Comparison of ENCODE assay signal across 1 cellular context in the genomic region with DNA sequence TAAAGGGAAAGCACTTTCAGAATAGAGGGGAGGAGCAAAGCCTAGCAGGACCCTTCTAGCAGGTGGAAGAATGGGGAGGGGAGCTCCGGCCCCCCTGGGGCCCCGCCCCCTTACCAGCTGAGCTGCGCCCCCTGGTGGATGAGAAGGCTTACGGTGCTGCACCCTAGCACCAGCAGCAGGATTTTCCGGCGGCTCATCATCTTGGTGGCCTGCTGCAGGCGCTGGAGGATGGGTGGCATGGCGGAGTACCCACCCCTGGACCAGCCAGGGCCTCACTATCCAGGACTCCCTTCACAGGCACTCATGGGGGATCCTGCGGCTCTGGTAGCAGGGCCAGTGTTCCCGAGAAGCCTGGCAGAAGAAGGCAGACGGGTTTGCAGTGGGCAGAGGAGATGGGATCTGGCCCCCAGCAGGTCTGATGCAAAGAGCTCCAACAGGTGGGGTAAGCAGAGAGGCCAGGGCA.
TF ChIP-seq lines count a peak whose summit lies in the region.

No MANE protein-coding gene starts in this region.

TF ChIP-seq in K562, 482 proteins besides CTCF, POLR2A, EP300 and RAD21 (continued from another document and continues in another):
- TF ChIP-seq, protein P1, sequence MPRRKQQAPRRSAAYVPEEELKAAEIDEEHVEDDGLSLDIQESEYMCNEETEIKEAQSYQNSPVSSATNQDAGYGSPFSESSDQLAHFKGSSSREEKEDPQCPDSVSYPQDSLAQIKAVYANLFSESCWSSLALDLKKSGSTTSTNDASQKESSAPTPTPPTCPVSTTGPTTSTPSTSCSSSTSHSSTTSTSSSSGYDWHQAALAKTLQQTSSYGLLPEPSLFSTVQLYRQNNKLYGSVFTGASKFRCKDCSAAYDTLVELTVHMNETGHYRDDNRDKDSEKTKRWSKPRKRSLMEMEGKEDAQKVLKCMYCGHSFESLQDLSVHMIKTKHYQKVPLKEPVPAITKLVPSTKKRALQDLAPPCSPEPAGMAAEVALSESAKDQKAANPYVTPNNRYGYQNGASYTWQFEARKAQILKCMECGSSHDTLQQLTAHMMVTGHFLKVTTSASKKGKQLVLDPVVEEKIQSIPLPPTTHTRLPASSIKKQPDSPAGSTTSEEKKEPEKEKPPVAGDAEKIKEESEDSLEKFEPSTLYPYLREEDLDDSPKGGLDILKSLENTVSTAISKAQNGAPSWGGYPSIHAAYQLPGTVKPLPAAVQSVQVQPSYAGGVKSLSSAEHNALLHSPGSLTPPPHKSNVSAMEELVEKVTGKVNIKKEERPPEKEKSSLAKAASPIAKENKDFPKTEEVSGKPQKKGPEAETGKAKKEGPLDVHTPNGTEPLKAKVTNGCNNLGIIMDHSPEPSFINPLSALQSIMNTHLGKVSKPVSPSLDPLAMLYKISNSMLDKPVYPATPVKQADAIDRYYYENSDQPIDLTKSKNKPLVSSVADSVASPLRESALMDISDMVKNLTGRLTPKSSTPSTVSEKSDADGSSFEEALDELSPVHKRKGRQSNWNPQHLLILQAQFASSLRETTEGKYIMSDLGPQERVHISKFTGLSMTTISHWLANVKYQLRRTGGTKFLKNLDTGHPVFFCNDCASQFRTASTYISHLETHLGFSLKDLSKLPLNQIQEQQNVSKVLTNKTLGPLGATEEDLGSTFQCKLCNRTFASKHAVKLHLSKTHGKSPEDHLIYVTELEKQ (CRISPR knock-in tag; IDR thresholded peaks at IDR 0.05), result no peak
- TF ChIP-seq ZBTB8A (IDR thresholded peaks at IDR 0.05; ENCODE audit: partially characterized antibody), result no peak
- TF ChIP-seq TAF9B (IDR thresholded peaks at IDR 0.05; ENCODE audit: partially characterized antibody), result no peak
- TF ChIP-seq DACH1 (IDR thresholded peaks at IDR 0.05; ENCODE audit: partially characterized antibody), result peak; percentile 77
- TF ChIP-seq SP2 (IDR thresholded peaks at IDR 0.05; ENCODE audit: extremely low read depth, low read depth, low read length, poor library complexity, severe bottlenecking), result no peak
- no peak; the same call in 1 of the 2 replicates for TF ChIP-seq HCFC1 (IDR thresholded peaks at IDR 0.05; ENCODE audit: low read depth, low read length)
- no peak for TF ChIP-seq NR4A1 (CRISPR knock-in tag; IDR thresholded peaks at IDR 0.05)
- no peak for TF ChIP-seq NR4A1 (tag; IDR thresholded peaks at IDR 0.05)
- TF ChIP-seq NBN (IDR thresholded peaks at IDR 0.05; ENCODE audit: low read depth), result no peak
- TF ChIP-seq, protein P2, sequence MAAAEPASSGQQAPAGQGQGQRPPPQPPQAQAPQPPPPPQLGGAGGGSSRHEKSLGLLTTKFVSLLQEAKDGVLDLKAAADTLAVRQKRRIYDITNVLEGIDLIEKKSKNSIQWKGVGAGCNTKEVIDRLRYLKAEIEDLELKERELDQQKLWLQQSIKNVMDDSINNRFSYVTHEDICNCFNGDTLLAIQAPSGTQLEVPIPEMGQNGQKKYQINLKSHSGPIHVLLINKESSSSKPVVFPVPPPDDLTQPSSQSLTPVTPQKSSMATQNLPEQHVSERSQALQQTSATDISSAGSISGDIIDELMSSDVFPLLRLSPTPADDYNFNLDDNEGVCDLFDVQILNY (CRISPR knock-in tag; IDR thresholded peaks at IDR 0.05), result no peak
- no peak for TF ChIP-seq TAF7 (tag; IDR thresholded peaks at IDR 0.05)
- TF ChIP-seq GTF2A2 (tag; IDR thresholded peaks at IDR 0.05), result no peak
- TF ChIP-seq KLF13 (tag; IDR thresholded peaks at IDR 0.05; ENCODE audit: borderline replicate concordance, low read depth), result peak; percentile 97
- TF ChIP-seq KLF10 (CRISPR knock-in tag; IDR thresholded peaks at IDR 0.05), result no peak
- TF ChIP-seq ZFP1 (CRISPR knock-in tag; IDR thresholded peaks at IDR 0.05), result no peak
- TF ChIP-seq, protein P3, sequence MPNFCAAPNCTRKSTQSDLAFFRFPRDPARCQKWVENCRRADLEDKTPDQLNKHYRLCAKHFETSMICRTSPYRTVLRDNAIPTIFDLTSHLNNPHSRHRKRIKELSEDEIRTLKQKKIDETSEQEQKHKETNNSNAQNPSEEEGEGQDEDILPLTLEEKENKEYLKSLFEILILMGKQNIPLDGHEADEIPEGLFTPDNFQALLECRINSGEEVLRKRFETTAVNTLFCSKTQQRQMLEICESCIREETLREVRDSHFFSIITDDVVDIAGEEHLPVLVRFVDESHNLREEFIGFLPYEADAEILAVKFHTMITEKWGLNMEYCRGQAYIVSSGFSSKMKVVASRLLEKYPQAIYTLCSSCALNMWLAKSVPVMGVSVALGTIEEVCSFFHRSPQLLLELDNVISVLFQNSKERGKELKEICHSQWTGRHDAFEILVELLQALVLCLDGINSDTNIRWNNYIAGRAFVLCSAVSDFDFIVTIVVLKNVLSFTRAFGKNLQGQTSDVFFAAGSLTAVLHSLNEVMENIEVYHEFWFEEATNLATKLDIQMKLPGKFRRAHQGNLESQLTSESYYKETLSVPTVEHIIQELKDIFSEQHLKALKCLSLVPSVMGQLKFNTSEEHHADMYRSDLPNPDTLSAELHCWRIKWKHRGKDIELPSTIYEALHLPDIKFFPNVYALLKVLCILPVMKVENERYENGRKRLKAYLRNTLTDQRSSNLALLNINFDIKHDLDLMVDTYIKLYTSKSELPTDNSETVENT (CRISPR knock-in tag; IDR thresholded peaks at IDR 0.05), result no peak
- TF ChIP-seq ZBTB7A (IDR thresholded peaks at IDR 0.05; ENCODE audit: borderline replicate concordance, control insufficient read depth, low read depth, low read length), result peak; percentile 76
- TF ChIP-seq BCL6 (CRISPR knock-in tag; IDR thresholded peaks at IDR 0.05), result no peak
- TF ChIP-seq ZNF586 (CRISPR knock-in tag; conservative IDR thresholded peaks at IDR 0.05), result no peak
- no peak for TF ChIP-seq RFX5 (IDR thresholded peaks at IDR 0.05; ENCODE audit: low read depth, low read length)
- TF ChIP-seq FOXM1 (IDR thresholded peaks at IDR 0.05; ENCODE audit: low read depth), result no peak
- TF ChIP-seq FOXM1 (CRISPR knock-in tag; IDR thresholded peaks at IDR 0.05; ENCODE audit: low read depth), result no peak
- peak; percentile 73; the same call in 1 of the 2 replicates for TF ChIP-seq CTBP1 (IDR thresholded peaks at IDR 0.05; ENCODE audit: borderline replicate concordance)
- TF ChIP-seq, protein P4, sequence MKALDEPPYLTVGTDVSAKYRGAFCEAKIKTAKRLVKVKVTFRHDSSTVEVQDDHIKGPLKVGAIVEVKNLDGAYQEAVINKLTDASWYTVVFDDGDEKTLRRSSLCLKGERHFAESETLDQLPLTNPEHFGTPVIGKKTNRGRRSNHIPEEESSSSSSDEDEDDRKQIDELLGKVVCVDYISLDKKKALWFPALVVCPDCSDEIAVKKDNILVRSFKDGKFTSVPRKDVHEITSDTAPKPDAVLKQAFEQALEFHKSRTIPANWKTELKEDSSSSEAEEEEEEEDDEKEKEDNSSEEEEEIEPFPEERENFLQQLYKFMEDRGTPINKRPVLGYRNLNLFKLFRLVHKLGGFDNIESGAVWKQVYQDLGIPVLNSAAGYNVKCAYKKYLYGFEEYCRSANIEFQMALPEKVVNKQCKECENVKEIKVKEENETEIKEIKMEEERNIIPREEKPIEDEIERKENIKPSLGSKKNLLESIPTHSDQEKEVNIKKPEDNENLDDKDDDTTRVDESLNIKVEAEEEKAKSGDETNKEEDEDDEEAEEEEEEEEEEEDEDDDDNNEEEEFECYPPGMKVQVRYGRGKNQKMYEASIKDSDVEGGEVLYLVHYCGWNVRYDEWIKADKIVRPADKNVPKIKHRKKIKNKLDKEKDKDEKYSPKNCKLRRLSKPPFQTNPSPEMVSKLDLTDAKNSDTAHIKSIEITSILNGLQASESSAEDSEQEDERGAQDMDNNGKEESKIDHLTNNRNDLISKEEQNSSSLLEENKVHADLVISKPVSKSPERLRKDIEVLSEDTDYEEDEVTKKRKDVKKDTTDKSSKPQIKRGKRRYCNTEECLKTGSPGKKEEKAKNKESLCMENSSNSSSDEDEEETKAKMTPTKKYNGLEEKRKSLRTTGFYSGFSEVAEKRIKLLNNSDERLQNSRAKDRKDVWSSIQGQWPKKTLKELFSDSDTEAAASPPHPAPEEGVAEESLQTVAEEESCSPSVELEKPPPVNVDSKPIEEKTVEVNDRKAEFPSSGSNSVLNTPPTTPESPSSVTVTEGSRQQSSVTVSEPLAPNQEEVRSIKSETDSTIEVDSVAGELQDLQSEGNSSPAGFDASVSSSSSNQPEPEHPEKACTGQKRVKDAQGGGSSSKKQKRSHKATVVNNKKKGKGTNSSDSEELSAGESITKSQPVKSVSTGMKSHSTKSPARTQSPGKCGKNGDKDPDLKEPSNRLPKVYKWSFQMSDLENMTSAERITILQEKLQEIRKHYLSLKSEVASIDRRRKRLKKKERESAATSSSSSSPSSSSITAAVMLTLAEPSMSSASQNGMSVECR (CRISPR knock-in tag; IDR thresholded peaks at IDR 0.05), result no peak
- no peak for TF ChIP-seq ZNF232 (CRISPR knock-in tag; IDR thresholded peaks at IDR 0.05)
- TF ChIP-seq MEF2D (tag; conservative IDR thresholded peaks at IDR 0.05; ENCODE audit: low read depth), result no peak
- no peak for TF ChIP-seq MTA1 (IDR thresholded peaks at IDR 0.05; ENCODE audit: borderline replicate concordance)
- TF ChIP-seq, protein P5, sequence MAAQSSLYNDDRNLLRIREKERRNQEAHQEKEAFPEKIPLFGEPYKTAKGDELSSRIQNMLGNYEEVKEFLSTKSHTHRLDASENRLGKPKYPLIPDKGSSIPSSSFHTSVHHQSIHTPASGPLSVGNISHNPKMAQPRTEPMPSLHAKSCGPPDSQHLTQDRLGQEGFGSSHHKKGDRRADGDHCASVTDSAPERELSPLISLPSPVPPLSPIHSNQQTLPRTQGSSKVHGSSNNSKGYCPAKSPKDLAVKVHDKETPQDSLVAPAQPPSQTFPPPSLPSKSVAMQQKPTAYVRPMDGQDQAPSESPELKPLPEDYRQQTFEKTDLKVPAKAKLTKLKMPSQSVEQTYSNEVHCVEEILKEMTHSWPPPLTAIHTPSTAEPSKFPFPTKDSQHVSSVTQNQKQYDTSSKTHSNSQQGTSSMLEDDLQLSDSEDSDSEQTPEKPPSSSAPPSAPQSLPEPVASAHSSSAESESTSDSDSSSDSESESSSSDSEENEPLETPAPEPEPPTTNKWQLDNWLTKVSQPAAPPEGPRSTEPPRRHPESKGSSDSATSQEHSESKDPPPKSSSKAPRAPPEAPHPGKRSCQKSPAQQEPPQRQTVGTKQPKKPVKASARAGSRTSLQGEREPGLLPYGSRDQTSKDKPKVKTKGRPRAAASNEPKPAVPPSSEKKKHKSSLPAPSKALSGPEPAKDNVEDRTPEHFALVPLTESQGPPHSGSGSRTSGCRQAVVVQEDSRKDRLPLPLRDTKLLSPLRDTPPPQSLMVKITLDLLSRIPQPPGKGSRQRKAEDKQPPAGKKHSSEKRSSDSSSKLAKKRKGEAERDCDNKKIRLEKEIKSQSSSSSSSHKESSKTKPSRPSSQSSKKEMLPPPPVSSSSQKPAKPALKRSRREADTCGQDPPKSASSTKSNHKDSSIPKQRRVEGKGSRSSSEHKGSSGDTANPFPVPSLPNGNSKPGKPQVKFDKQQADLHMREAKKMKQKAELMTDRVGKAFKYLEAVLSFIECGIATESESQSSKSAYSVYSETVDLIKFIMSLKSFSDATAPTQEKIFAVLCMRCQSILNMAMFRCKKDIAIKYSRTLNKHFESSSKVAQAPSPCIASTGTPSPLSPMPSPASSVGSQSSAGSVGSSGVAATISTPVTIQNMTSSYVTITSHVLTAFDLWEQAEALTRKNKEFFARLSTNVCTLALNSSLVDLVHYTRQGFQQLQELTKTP (IDR thresholded peaks at IDR 0.05; ENCODE audit: low read depth in 1 of 2, partially characterized antibody in 2 of 2), result no peak
- no peak for TF ChIP-seq ERF (CRISPR knock-in tag; IDR thresholded peaks at IDR 0.05)
- TF ChIP-seq, protein P6, sequence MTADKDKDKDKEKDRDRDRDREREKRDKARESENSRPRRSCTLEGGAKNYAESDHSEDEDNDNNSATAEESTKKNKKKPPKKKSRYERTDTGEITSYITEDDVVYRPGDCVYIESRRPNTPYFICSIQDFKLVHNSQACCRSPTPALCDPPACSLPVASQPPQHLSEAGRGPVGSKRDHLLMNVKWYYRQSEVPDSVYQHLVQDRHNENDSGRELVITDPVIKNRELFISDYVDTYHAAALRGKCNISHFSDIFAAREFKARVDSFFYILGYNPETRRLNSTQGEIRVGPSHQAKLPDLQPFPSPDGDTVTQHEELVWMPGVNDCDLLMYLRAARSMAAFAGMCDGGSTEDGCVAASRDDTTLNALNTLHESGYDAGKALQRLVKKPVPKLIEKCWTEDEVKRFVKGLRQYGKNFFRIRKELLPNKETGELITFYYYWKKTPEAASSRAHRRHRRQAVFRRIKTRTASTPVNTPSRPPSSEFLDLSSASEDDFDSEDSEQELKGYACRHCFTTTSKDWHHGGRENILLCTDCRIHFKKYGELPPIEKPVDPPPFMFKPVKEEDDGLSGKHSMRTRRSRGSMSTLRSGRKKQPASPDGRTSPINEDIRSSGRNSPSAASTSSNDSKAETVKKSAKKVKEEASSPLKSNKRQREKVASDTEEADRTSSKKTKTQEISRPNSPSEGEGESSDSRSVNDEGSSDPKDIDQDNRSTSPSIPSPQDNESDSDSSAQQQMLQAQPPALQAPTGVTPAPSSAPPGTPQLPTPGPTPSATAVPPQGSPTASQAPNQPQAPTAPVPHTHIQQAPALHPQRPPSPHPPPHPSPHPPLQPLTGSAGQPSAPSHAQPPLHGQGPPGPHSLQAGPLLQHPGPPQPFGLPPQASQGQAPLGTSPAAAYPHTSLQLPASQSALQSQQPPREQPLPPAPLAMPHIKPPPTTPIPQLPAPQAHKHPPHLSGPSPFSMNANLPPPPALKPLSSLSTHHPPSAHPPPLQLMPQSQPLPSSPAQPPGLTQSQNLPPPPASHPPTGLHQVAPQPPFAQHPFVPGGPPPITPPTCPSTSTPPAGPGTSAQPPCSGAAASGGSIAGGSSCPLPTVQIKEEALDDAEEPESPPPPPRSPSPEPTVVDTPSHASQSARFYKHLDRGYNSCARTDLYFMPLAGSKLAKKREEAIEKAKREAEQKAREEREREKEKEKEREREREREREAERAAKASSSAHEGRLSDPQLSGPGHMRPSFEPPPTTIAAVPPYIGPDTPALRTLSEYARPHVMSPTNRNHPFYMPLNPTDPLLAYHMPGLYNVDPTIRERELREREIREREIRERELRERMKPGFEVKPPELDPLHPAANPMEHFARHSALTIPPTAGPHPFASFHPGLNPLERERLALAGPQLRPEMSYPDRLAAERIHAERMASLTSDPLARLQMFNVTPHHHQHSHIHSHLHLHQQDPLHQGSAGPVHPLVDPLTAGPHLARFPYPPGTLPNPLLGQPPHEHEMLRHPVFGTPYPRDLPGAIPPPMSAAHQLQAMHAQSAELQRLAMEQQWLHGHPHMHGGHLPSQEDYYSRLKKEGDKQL (CRISPR knock-in tag; IDR thresholded peaks at IDR 0.05; ENCODE audit: borderline replicate concordance), result no peak
- no peak for TF ChIP-seq ZNF239 (CRISPR knock-in tag; IDR thresholded peaks at IDR 0.05)
- TF ChIP-seq ZNF77 (CRISPR knock-in tag; IDR thresholded peaks at IDR 0.05), result no peak
- no peak for TF ChIP-seq ESRRB (CRISPR knock-in tag; IDR thresholded peaks at IDR 0.05; ENCODE audit: borderline replicate concordance)
- no peak for TF ChIP-seq HDAC6 (IDR thresholded peaks at IDR 0.05; ENCODE audit: low read depth, low read length)
- no peak for TF ChIP-seq PHTF2 (CRISPR knock-in tag; IDR thresholded peaks at IDR 0.05)
- TF ChIP-seq HSF4 (CRISPR knock-in tag; IDR thresholded peaks at IDR 0.05; ENCODE audit: borderline replicate concordance), result no peak
- TF ChIP-seq ZNF134 (CRISPR knock-in tag; conservative IDR thresholded peaks at IDR 0.05), result no peak
- TF ChIP-seq ZNF224 (CRISPR knock-in tag; IDR thresholded peaks at IDR 0.05), result no peak
